1 cellular context compared by ENCODE assay signal in the genomic region with DNA sequence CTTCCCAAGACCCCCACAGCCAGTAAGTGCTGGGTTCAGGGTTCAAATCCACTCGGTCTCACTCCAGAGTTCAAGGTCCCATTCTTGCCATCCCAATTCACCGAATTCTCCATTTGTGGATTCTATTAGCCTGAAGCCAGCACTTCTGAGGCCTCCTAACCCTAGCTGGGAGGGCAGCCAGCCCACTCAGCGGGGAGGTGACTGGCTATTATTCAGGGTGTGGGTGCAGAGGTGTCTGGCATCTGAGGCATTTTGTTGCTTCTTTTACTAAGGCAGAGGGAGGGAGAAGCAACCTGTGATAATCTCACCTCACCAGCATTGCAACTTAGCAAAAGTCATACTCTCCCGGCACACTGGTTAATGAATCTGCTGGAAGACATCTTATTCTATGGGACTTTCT.
TF ChIP-seq lines count a peak whose summit lies in the region.

No MANE protein-coding gene starts in this region.

TF ChIP-seq in WTC11, 78 proteins besides CTCF, POLR2A, EP300 and RAD21 (continued from another document):
- TF ChIP-seq, protein P1, sequence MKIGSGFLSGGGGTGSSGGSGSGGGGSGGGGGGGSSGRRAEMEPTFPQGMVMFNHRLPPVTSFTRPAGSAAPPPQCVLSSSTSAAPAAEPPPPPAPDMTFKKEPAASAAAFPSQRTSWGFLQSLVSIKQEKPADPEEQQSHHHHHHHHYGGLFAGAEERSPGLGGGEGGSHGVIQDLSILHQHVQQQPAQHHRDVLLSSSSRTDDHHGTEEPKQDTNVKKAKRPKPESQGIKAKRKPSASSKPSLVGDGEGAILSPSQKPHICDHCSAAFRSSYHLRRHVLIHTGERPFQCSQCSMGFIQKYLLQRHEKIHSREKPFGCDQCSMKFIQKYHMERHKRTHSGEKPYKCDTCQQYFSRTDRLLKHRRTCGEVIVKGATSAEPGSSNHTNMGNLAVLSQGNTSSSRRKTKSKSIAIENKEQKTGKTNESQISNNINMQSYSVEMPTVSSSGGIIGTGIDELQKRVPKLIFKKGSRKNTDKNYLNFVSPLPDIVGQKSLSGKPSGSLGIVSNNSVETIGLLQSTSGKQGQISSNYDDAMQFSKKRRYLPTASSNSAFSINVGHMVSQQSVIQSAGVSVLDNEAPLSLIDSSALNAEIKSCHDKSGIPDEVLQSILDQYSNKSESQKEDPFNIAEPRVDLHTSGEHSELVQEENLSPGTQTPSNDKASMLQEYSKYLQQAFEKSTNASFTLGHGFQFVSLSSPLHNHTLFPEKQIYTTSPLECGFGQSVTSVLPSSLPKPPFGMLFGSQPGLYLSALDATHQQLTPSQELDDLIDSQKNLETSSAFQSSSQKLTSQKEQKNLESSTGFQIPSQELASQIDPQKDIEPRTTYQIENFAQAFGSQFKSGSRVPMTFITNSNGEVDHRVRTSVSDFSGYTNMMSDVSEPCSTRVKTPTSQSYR (CRISPR knock-in tag; IDR thresholded peaks at IDR 0.05), result no peak
- TF ChIP-seq, protein P2, sequence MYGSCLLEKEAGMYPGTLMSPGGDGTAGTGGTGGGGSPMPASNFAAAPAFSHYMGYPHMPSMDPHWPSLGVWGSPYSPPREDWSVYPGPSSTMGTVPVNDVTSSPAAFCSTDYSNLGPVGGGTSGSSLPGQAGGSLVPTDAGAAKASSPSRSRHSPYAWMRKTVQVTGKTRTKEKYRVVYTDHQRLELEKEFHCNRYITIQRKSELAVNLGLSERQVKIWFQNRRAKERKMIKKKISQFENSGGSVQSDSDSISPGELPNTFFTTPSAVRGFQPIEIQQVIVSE (CRISPR knock-in tag; IDR thresholded peaks at IDR 0.05; ENCODE audit: borderline replicate concordance), result no peak
- no peak for TF ChIP-seq ARID4B (CRISPR knock-in tag; IDR thresholded peaks at IDR 0.05; ENCODE audit: borderline replicate concordance)
- TF ChIP-seq HMGXB4 (CRISPR knock-in tag; IDR thresholded peaks at IDR 0.05), result no peak
